Comparison of ENCODE assay signal across 28 cellular contexts in genomic region chr1:203122159-203122558, GRCh38. TPM values are rescaled to one million over a fixed set of nuclear protein-coding genes. Genes with fewer than 3 reads are reported as not detected.
A peak's percentile ranks its signal among the peaks of the same experiment; 100 is the strongest.
DNase-seq lines count a peak whose midpoint lies in the region; ATAC-seq, FAIRE-seq and TF ChIP-seq lines count a peak whose summit lies in the region.
"Had no signal": no experiment of that assay in that cellular context is flagged by ENCODE, and none has a peak within 500 bp of the region (broad histone marks: within the 10 kb centered on the region; RNA-seq: fewer than 3 reads in every experiment).

No MANE protein-coding gene starts in this region.

- TF ChIP-seq CTCF in coronary artery (IDR thresholded peaks at IDR 0.05) (no peak), upper lobe of left lung (IDR thresholded peaks at IDR 0.05) (no peak)

- no peak overlapping the region for H3K27ac Mint-ChIP-seq in activated CD8-positive, alpha-beta memory T cell treated with anti-CD3 and anti-CD28 coated beads, Interleukin-2, amount 10 ng/mL, durations not matched to agents 7 days and 5 days
- H3K27ac Mint-ChIP-seq: CD8-positive, alpha-beta T cell had no signal

- FAIRE-seq in GM19239 (lab: Jason Lieb, UNC), result no peak
- FAIRE-seq: A204.1, GM12891, H1 had no signal

- H3K27me3 ChIP-seq in upper lobe of left lung, result peaks cover 0 to 4% (median 0%) of the 10 kb centered on the region in 4 donors

- peaks cover 8 to 9% (median 9%) of the 10 kb centered on the region in 4 donors for H3K4me1 ChIP-seq in upper lobe of left lung

- no peak for TF ChIP-seq POLR2A in upper lobe of left lung (IDR thresholded peaks at IDR 0.05)

- no peak for ATAC-seq in activated CD8-positive, alpha-beta memory T cell treated with anti-CD3 and anti-CD28 coated beads, Interleukin-2, amount 10 ng/mL, durations not matched to agents 7 days and 5 days
- ATAC-seq in upper lobe of left lung (ENCODE audit: low FRiP score in 2 of 2), result no peak
- ATAC-seq: CD8-positive, alpha-beta T cell; Panc1 had no signal

- no peak overlapping the region for H3K4me3 ChIP-seq in coronary artery
- no peak overlapping the region for H3K4me3 ChIP-seq in upper lobe of left lung

- H3K9me3 Mint-ChIP-seq in activated CD8-positive, alpha-beta memory T cell treated with anti-CD3 and anti-CD28 coated beads, Interleukin-2, amount 10 ng/mL, durations not matched to agents 7 days and 5 days (ENCODE audit: low read depth), result no peaks in the 10 kb centered on the region
- H3K9me3 Mint-ChIP-seq: CD8-positive, alpha-beta T cell had no signal

- WGBS in upper lobe of left lung, 2 donors, result 78 to 93% methylated on average over 2 of the region's 2 CpGs

- H3K27ac ChIP-seq in coronary artery, result no peak overlapping the region
- no peak overlapping the region for H3K27ac ChIP-seq in upper lobe of left lung
- H3K27ac ChIP-seq: C4-2B, RWPE1 had no signal

- peaks cover 69% of the 10 kb centered on the region for H3K27me3 Mint-ChIP-seq in activated CD8-positive, alpha-beta memory T cell treated with anti-CD3 and anti-CD28 coated beads, Interleukin-2, amount 10 ng/mL, durations not matched to agents 7 days and 5 days

- no peak for TF ChIP-seq EP300 in upper lobe of left lung (IDR thresholded peaks at IDR 0.05)

- DNase-seq in activated CD8-positive, alpha-beta memory T cell treated with anti-CD3 and anti-CD28 coated beads, Interleukin-2, amount 10 ng/mL, durations not matched to agents 7 days and 5 days, result peak; percentile 37
- no peak for DNase-seq in activated CD8-positive, alpha-beta memory T cell treated with anti-CD3 and anti-CD28 coated beads, Interleukin-2, amount 50 U/mL, for 4 hours
- DNase-seq in coronary artery (ENCODE audit: low spot score), result peak; percentile 35
- DNase-seq in mesenteric fat pad (ENCODE audit: low spot score), result peak; percentile 67
- DNase-seq in A172 (ENCODE audit: low spot score), result no peak
- no peak for DNase-seq in upper lobe of left lung
- no peak for DNase-seq in GM19239 (ENCODE audit: insufficient read length, low spot score)
- DNase-seq: Caco-2, DMS79 treated with DMSO at 0.1 percent for 48 hours, Karpas-422, NCI-H1092, NCI-H1417 treated with DMSO at 0.1 percent for 48 hours, NCI-H187, NCI-H2081 treated with DMSO at 0.1 percent for 48 hours, NCI-H2171, NCI-H226, NCI-H510A, NCI-H69, SHP77 had no signal

- H3K36me3 ChIP-seq in upper lobe of left lung, result no peaks in the 10 kb centered on the region

- peaks cover 14% of the 10 kb centered on the region for H3K4me1 Mint-ChIP-seq in activated CD8-positive, alpha-beta memory T cell treated with anti-CD3 and anti-CD28 coated beads, Interleukin-2, amount 10 ng/mL, durations not matched to agents 7 days and 5 days

- no peak overlapping the region for H3K4me3 Mint-ChIP-seq in activated CD8-positive, alpha-beta memory T cell treated with anti-CD3 and anti-CD28 coated beads, Interleukin-2, amount 10 ng/mL, durations not matched to agents 7 days and 5 days
- H3K4me3 Mint-ChIP-seq: CD8-positive, alpha-beta T cell had no signal

- CTCF ChIA-PET in activated CD8-positive, alpha-beta memory T cell treated with anti-CD3 and anti-CD28 coated beads, Interleukin-2, amount 10 ng/mL, durations not matched to agents 7 days and 5 days (lab: Charles Lee), result interaction anchor here (1.4 to 2.3 kb wide), 3 partner anchors 11 to 94 kb away, joined by 6 to 11 read pairs (median 8); no protein-coding TSS in a partner anchor

- H3K36me3 Mint-ChIP-seq in activated CD8-positive, alpha-beta memory T cell treated with anti-CD3 and anti-CD28 coated beads, Interleukin-2, amount 10 ng/mL, durations not matched to agents 7 days and 5 days, result no peaks in the 10 kb centered on the region
- H3K36me3 Mint-ChIP-seq: CD8-positive, alpha-beta T cell had no signal

- no peaks in the 10 kb centered on the region for H3K9me3 ChIP-seq in upper lobe of left lung
- H3K9me3 ChIP-seq: Caco-2 had no signal

RNA-seq across cellular contexts. Expression of gene ADORA1, which starts 5.4 kb away (rescaled TPM):
- not detected for total RNA-seq in activated CD8-positive, alpha-beta memory T cell treated with anti-CD3 and anti-CD28 coated beads, Interleukin-2, amount 10 ng/mL, durations not matched to agents 7 days and 5 days
- total RNA-seq in mesenteric fat pad (2.7 TPM), upper lobe of left lung (1 to 10 TPM in 4 of 6 donors, under 1 TPM in 2; 0.20 to 5.4 (median 3.1) TPM)
- 21.1 and 30.6 TPM in 2 replicates for total RNA-seq in A172 (2014; rRNA removed; shearing (Covaris generic))
- total RNA-seq: CD8-positive, alpha-beta T cell; OCI-LY7 had no signal

RNA-seq across cellular contexts. Expression of gene MYOG, which starts 36.3 kb away (rescaled TPM):
- not detected for total RNA-seq in activated CD8-positive, alpha-beta memory T cell treated with anti-CD3 and anti-CD28 coated beads, Interleukin-2, amount 10 ng/mL, durations not matched to agents 7 days and 5 days
- total RNA-seq in mesenteric fat pad (not detected), upper lobe of left lung (not detected)
- not detected in 2 replicates for total RNA-seq in A172 (2014; rRNA removed; shearing (Covaris generic))
- total RNA-seq: Caco-2; CD8-positive, alpha-beta T cell; H1; HT-29; OCI-LY7 had no signal

RNA-seq across cellular contexts. Expression of gene MYBPH, which starts 53.5 kb away (rescaled TPM):
- not detected for total RNA-seq in activated CD8-positive, alpha-beta memory T cell treated with anti-CD3 and anti-CD28 coated beads, Interleukin-2, amount 10 ng/mL, durations not matched to agents 7 days and 5 days
- total RNA-seq in mesenteric fat pad (0.22 TPM), upper lobe of left lung (under 1 TPM in 3 of 6 donors, not detected in 3; 0.13 to 0.39 (median 0.15) TPM)
- 0.36 and 0.38 TPM in 2 replicates for total RNA-seq in A172 (2014; rRNA removed; shearing (Covaris generic))
- total RNA-seq: CD8-positive, alpha-beta T cell; H1; HT-29; OCI-LY7 had no signal

Comparison
In these comparisons a context has a peak if more than half of its experiments do, and no peak if none do; other contexts are left out.
1. DNase-seq: peak in activated CD8-positive, alpha-beta memory T cell treated with anti-CD3 and anti-CD28 coated beads, Interleukin-2, amount 10 ng/mL, durations not matched to agents 7 days and 5 days (single experiment), coronary artery (single experiment) and mesenteric fat pad (single experiment); none in activated CD8-positive, alpha-beta memory T cell treated with anti-CD3 and anti-CD28 coated beads, Interleukin-2, amount 50 U/mL, for 4 hours (single experiment), A172 (single experiment), upper lobe of left lung (0 of 2) and GM19239 (single experiment).